19 cellular contexts compared by ENCODE assay signal in the genomic region with DNA sequence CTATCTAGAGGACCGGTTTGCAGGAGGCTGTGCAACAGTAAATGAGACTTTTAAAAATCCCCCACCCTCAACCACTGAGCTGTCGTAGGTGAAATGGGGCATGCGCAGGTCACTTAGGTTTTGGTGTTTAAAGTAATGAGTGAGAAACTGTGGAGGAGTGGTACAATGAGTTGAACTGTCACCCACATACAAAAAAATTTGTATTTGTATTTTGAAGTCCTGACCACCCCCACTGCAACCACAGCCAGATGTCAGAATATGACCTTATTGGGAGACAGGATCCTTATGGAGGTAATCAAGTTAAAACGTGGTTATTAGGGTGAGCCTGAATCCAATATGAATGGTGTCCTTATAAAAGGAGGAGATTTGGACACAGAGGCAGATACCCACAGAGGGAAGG. TPM values are rescaled to one million over a fixed set of nuclear protein-coding genes. Genes with fewer than 3 reads are reported as not detected.
A peak's percentile ranks its signal among the peaks of the same experiment; 100 is the strongest.
DNase-seq lines count a peak whose midpoint lies in the region; ATAC-seq, FAIRE-seq and TF ChIP-seq lines count a peak whose summit lies in the region.
"Had no signal": no experiment of that assay in that cellular context is flagged by ENCODE, and none has a peak within 500 bp of the region (broad histone marks: within the 10 kb centered on the region; RNA-seq: fewer than 3 reads in every experiment).

No MANE protein-coding gene starts in this region.

- no peak for TF ChIP-seq CTCF in HCT116 (IDR thresholded peaks at IDR 0.05 in 2 of 3, conservative IDR thresholded peaks at IDR 0.05 in 1 of 3; ENCODE audit: borderline replicate concordance in 1 of 3, insufficient read depth in 1 of 3, low read depth in 2 of 3, low read length in 2 of 3)
- TF ChIP-seq CTCF in GM12878 (IDR thresholded peaks at IDR 0.05 in 2 of 3, conservative IDR thresholded peaks at IDR 0.05 in 1 of 3; ENCODE audit: control insufficient read depth in 2 of 3, extremely low read depth in 1 of 3, insufficient read depth in 1 of 3, low read depth in 3 of 3, low read length in 3 of 3) = no peak
- no peak for TF ChIP-seq CTCF in sigmoid colon (IDR thresholded peaks at IDR 0.05)
- TF ChIP-seq CTCF in foreskin fibroblast (IDR thresholded peaks at IDR 0.05; ENCODE audit: low read depth, low read length) = no peak

- TF ChIP-seq POLR2A in HCT116 (IDR thresholded peaks at IDR 0.05; ENCODE audit: borderline replicate concordance, extremely low read depth, insufficient read depth, insufficient read length) (no peak), GM12878 (IDR thresholded peaks at IDR 0.05; ENCODE audit: low read depth, low read length) (no peak), sigmoid colon (IDR thresholded peaks at IDR 0.05) (no peak)

- TF ChIP-seq RAD21 in HCT116 (IDR thresholded peaks at IDR 0.05; ENCODE audit: low read depth) (no peak), GM12878 (IDR thresholded peaks at IDR 0.05; ENCODE audit: insufficient read depth, low read depth, low read length) (no peak)

- RAD21 ChIA-PET in HCT116 (lab: Charles Lee; ENCODE audit: low non-redundant PET in 1 of 2, low total read pairs in 2 of 2, uncharacterized antibody in 2 of 2, unreplicated experiment in 2 of 2) = no interaction called here
- RAD21 ChIA-PET in GM12878 (lab: Charles Lee; ENCODE audit: unreplicated experiment) = interaction anchor here (0.6 to 1.2 kb wide), 3 partner anchors 9 to 115 kb away, joined by 3 to 4 read pairs (median 3); a partner anchor contains a TSS

- H4K20me1 ChIP-seq in HCT116 (ENCODE audit: insufficient read depth) (no peaks in the 10 kb centered on the region), GM12878 (ENCODE audit: control insufficient read depth, insufficient read depth) (no peaks in the 10 kb centered on the region)

- H3K4me2 ChIP-seq in HCT116 (ENCODE audit: low read length) (peak overlapping the region; percentile 98), GM12878 (ENCODE audit: control insufficient read depth, insufficient read depth) (no peak overlapping the region)

- SMC1A ChIA-PET in GM12878 (lab: Charles Lee; ENCODE audit: uncharacterized antibody, unreplicated experiment) = interaction anchor here (0.6 to 2.5 kb wide), 7 partner anchors 8 to 202 kb away, joined by 3 to 8 read pairs (median 3); a partner anchor contains a TSS

- POLR2A ChIA-PET in HCT116 (lab: Charles Lee) (interaction anchor here (1.4 kb wide), 1 partner anchor 23 kb away, joined by 5 read pairs; a partner anchor contains a TSS), GM12878 (lab: Charles Lee) (interaction anchor here (0.6 to 1.5 kb wide), 8 partner anchors 8 to 1580 kb away, joined by 3 to 6 read pairs (median 4); a partner anchor contains a TSS)

- H3K27me3 ChIP-seq in HCT116 (ENCODE audit: insufficient read depth, low read length) (no peaks in the 10 kb centered on the region), GM12878 (replicated peaks in 1 of 2; ENCODE audit: control insufficient read depth in 2 of 2, insufficient read depth in 2 of 2, low read length in 1 of 2) (no peaks in the 10 kb centered on the region; a peak in 1 of 4 replicates), sigmoid colon (peaks cover 0 to 4% (median 0%) of the 10 kb centered on the region in 3 donors)

- H3K4me3 ChIP-seq in HCT116 (replicated peaks in 1 of 2; ENCODE audit: low read depth in 1 of 2, low read length in 2 of 2) (no peak overlapping the region), GM12878 (no peak overlapping the region), sigmoid colon (no peak overlapping the region), foreskin fibroblast (ENCODE audit: low read depth in 1 of 2, low read length in 2 of 2) (no peak overlapping the region)
- H3K4me3 ChIP-seq: prostate gland had no signal

- no peak for FAIRE-seq in GM12878 (lab: Jason Lieb, UNC)
- FAIRE-seq: HepG2 had no signal

- no peak for TF ChIP-seq EP300 in GM12878 (IDR thresholded peaks at IDR 0.05; ENCODE audit: borderline replicate concordance in 1 of 2, control insufficient read depth in 1 of 2, low read depth in 2 of 2, low read length in 2 of 2)
- TF ChIP-seq EP300 in sigmoid colon (IDR thresholded peaks at IDR 0.05) = no peak

- peaks cover 11 to 38% of the 10 kb centered on the region in 2 experiments for H3K4me1 ChIP-seq in HCT116 (ENCODE audit: control insufficient read depth in 1 of 2, insufficient read depth in 2 of 2, low read length in 2 of 2)
- H3K4me1 ChIP-seq in GM12878 (ENCODE audit: control insufficient read depth, insufficient read depth, low read length) = no peaks in the 10 kb centered on the region
- peaks cover 0 to 8% (median 7%) of the 10 kb centered on the region in 4 donors for H3K4me1 ChIP-seq in sigmoid colon
- H3K4me1 ChIP-seq: prostate gland had no signal

- no peaks in the 10 kb centered on the region for H3K36me3 ChIP-seq in HCT116 (ENCODE audit: control insufficient read depth in 1 of 2, insufficient read depth in 2 of 2, low read length in 2 of 2)
- H3K36me3 ChIP-seq in GM12878 (ENCODE audit: control insufficient read depth in 2 of 2, insufficient read depth in 2 of 2, low read length in 1 of 2) = no peaks in the 10 kb centered on the region
- H3K36me3 ChIP-seq in sigmoid colon = no peaks in the 10 kb centered on the region
- H3K36me3 ChIP-seq: prostate gland had no signal

- no peaks in the 10 kb centered on the region for H3K9me2 ChIP-seq in HCT116 (ENCODE audit: insufficient read depth)

- peak; percentile 37 for DNase-seq in DMS 273 (lab: John Stamatoyannopoulos, UW; ENCODE audit: unreplicated experiment)
- DNase-seq in DMS 273 treated with DMSO at 0.1 percent for 48 hours (lab: John Stamatoyannopoulos, UW) = no peak
- DNase-seq in HCT116 (ENCODE audit: low read depth, low spot score) = no peak
- no peak for DNase-seq in GM12878 (ENCODE audit: low read depth, low spot score)
- DNase-seq in islet precursor cell = peak; percentile 36
- no peak for DNase-seq in sigmoid colon
- no peak for DNase-seq in foreskin fibroblast
- no peak for DNase-seq in NCI-H524 treated with DMSO at 0.1 percent for 48 hours (lab: John Stamatoyannopoulos, UW)
- DNase-seq: activated CD4-positive, alpha-beta T cell treated with anti-CD3 and anti-CD28 coated beads, Interleukin-2, amount 50 U/mL, for 4 hours; activated naive CD4-positive, alpha-beta T cell treated with anti-CD3 and anti-CD28 coated beads, Interleukin-2, amount 50 U/mL, for 16 hours; amygdala; Kasumi-1; NCI-H1436 treated with DMSO at 0.1 percent for 48 hours; stimulated activated CD8-positive, alpha-beta memory T cell treated with anti-CD3 and anti-CD28 coated beads, Interleukin-4, amount 100 ng/mL, for 48 hours; stimulated activated naive CD8-positive, alpha-beta T cell treated with anti-CD3 and anti-CD28 coated beads, Interleukin-15, amount 100 ng/mL, for 72 hours; SW 1271 had no signal

- no peak overlapping the region for H3K9ac ChIP-seq in HCT116 (ENCODE audit: low read length)
- no peak overlapping the region for H3K9ac ChIP-seq in GM12878 (ENCODE audit: control insufficient read depth, insufficient read depth, low read length)

- H3K79me2 ChIP-seq in HCT116 (ENCODE audit: insufficient read depth, low read length) = peaks cover 28% of the 10 kb centered on the region; the same call in 1 of the 2 replicates
- H3K79me2 ChIP-seq in GM12878 (ENCODE audit: control insufficient read depth, insufficient read depth, low read length) = no peaks in the 10 kb centered on the region

- no peak overlapping the region for H2AFZ ChIP-seq in HCT116 (ENCODE audit: low read depth, low read length, poor library complexity, severe bottlenecking)
- no peak overlapping the region for H2AFZ ChIP-seq in GM12878 (ENCODE audit: control insufficient read depth, low read depth, low read length)

- in situ Hi-C loops in GM12878 (cut with MboI) = no loop called here

- CTCF ChIA-PET in HCT116 (lab: Charles Lee) = interaction anchor here (1.3 to 1.6 kb wide), 3 partner anchors 9 to 20 kb away, joined by 4 to 13 read pairs (median 5); a partner anchor contains a TSS
- CTCF ChIA-PET in GM12878 (lab: Yijun Ruan, JAX) = interaction anchor here (0.6 to 7.7 kb wide), 9 partner anchors 9 to 56 kb away, joined by 3 to 78 read pairs (median 4); no protein-coding TSS in a partner anchor

- intact Hi-C loops in HCT116 (cut with micrococcal nuclease) = no loop called here
- intact Hi-C loops in GM12878 (cut with micrococcal nuclease; ENCODE audit: unreplicated experiment) = no loop called here
- intact Hi-C loops in sigmoid colon (cut with DNase I) = no loop called here

- BruUV-seq in HCT116 (replicated peaks; lab: Mats Ljungman, UMichigan) (no TSS peak), GM12878 (replicated peaks; lab: Mats Ljungman, UMichigan) (no TSS peak)

- H3K27ac ChIP-seq in HCT116 (ENCODE audit: low read depth, low read length) = no peak overlapping the region
- H3K27ac ChIP-seq in GM12878 (ENCODE audit: control insufficient read depth, insufficient read depth) = no peak overlapping the region
- H3K27ac ChIP-seq in sigmoid colon = no peak overlapping the region
- H3K27ac ChIP-seq: prostate gland had no signal

- H3K9me3 ChIP-seq in HCT116 (ENCODE audit: control insufficient read depth in 1 of 2, insufficient read depth in 1 of 2, low read depth in 1 of 2, low read length in 2 of 2) (no peaks in the 10 kb centered on the region), GM12878 (replicated peaks; ENCODE audit: control insufficient read depth, insufficient read depth, low read length) (no peaks in the 10 kb centered on the region), sigmoid colon (no peaks in the 10 kb centered on the region)
- H3K9me3 ChIP-seq: prostate gland had no signal

- 35% methylated on average over 4 of the region's 4 CpGs for WGBS in GM12878 (ENCODE audit: insufficient coverage, insufficient replicate concordance, low lambda C conversion rate, missing lambda C conversion rate)
- 79 to 85% methylated on average over 4 of the region's 4 CpGs for WGBS in sigmoid colon, 2 donors

- no peak for ATAC-seq in HCT116
- ATAC-seq in GM12878 = peak; percentile 39
- ATAC-seq: stimulated activated naive CD8-positive, alpha-beta T cell treated with anti-CD3 and anti-CD28 coated beads, Interleukin-15, amount 100 ng/mL, for 72 hours had no signal

RNA-seq across cellular contexts. Expression of a gene that starts 1.6 kb away (rescaled TPM):
- 35.2 TPM for total RNA-seq in HCT116 (2021; ENCODE audit: unreplicated experiment)
- 29.4 and 35.7 TPM in 2 replicates for polyA plus RNA-seq in HCT116 (2012)
- total RNA-seq in GM12878 (2013; cell fraction: nucleolus; rRNA removed) = not detected in 2 replicates
- total RNA-seq in GM12878 (2014; rRNA removed) = 0.05 TPM in 1 of 2 replicates, not detected in the other
- total RNA-seq in GM12878 (2014; rRNA removed; fragmentation: Illumina TruSeq; extraction: Trizol) = 0.04 and 0.09 TPM in 2 replicates
- 0.10 and 0.21 TPM in 2 replicates for total RNA-seq in GM12878 (2021)
- polyA plus RNA-seq in GM12878 (2011; ENCODE audit: low read depth) = 0.20 TPM
- 0.46 and 0.50 TPM in 2 replicates for polyA plus RNA-seq in GM12878 (2011; rRNA removed)
- polyA plus RNA-seq in GM12878 (2011; cell fraction: cytosol; rRNA removed) = 0.23 and 0.37 TPM in 2 replicates
- polyA plus RNA-seq in GM12878 (2011; cell fraction: nucleus; rRNA removed) = 0.27 and 0.53 TPM in 2 replicates
- 0.24 and 0.35 TPM in 2 replicates for polyA plus RNA-seq in GM12878 (2012)
- polyA plus RNA-seq in GM12878 (2014; fragmentation: Illumina TruSeq; extraction: Trizol) = 0.12 and 0.30 TPM in 2 replicates
- polyA plus RNA-seq in GM12878 (2014; fragmentation: Nextera tagmentation; extraction: Ambion mirVana) = under 1 TPM; 0.04 to 0.05 TPM
- 0.11 and 0.22 TPM in 2 replicates for polyA plus RNA-seq in GM12878 (2014; rRNA removed)
- under 1 TPM; 0.06 to 0.09 TPM for polyA plus RNA-seq in GM12878 (2016; fragmentation: Nextera tagmentation; extraction: Ambion mirVana)
- polyA minus RNA-seq in GM12878 (2011; rRNA and poly(A)+ RNA removed) = 0.66 and 0.67 TPM in 2 replicates
- 1.3 TPM in 1 of 2 replicates, not detected in the other for polyA minus RNA-seq in GM12878 (2011; cell fraction: cytosol; rRNA and poly(A)+ RNA removed)
- polyA minus RNA-seq in GM12878 (2011; cell fraction: nucleus; rRNA and poly(A)+ RNA removed) = 0.10 TPM in 1 of 2 replicates, not detected in the other
- total RNA-seq in sigmoid colon = 1 to 10 TPM in 1 of 4 donors, under 1 TPM in 3; 0.28 to 1.1 (median 0.37) TPM
- polyA plus RNA-seq in sigmoid colon = 10 to 100 TPM; 29.0 to 58.5 (median 51.1) TPM
- polyA plus RNA-seq: HepG2 had no signal

RNA-seq across cellular contexts. Expression of a gene that starts 20.3 kb away (rescaled TPM):
- total RNA-seq in HCT116 (2021; ENCODE audit: unreplicated experiment) = 12.7 TPM
- 3.9 and 5.1 TPM in 2 replicates for polyA plus RNA-seq in HCT116 (2012)
- total RNA-seq in GM12878 (2013; cell fraction: nucleolus; rRNA removed) = 35.9 and 38.6 TPM in 2 replicates
- 8.9 and 9.0 TPM in 2 replicates for total RNA-seq in GM12878 (2014; rRNA removed)
- 10.2 and 10.6 TPM in 2 replicates for total RNA-seq in GM12878 (2014; rRNA removed; fragmentation: Illumina TruSeq; extraction: Trizol)
- 6.5 and 7.4 TPM in 2 replicates for total RNA-seq in GM12878 (2021)
- 2.9 TPM for polyA plus RNA-seq in GM12878 (2011; ENCODE audit: low read depth)
- polyA plus RNA-seq in GM12878 (2011; rRNA removed) = 13.3 and 14.8 TPM in 2 replicates
- polyA plus RNA-seq in GM12878 (2011; cell fraction: cytosol; rRNA removed) = 7.4 TPM in 2 replicates
- polyA plus RNA-seq in GM12878 (2011; cell fraction: nucleus; rRNA removed) = 12.4 and 13.0 TPM in 2 replicates
- polyA plus RNA-seq in GM12878 (2012) = 3.9 and 4.5 TPM in 2 replicates
- polyA plus RNA-seq in GM12878 (2014; fragmentation: Illumina TruSeq; extraction: Trizol) = 9.4 and 10.8 TPM in 2 replicates
- polyA plus RNA-seq in GM12878 (2014; fragmentation: Nextera tagmentation; extraction: Ambion mirVana) = 1 to 10 TPM; 3.0 TPM
- 5.0 and 6.2 TPM in 2 replicates for polyA plus RNA-seq in GM12878 (2014; rRNA removed)
- 1 to 10 TPM; 7.9 to 9.4 TPM for polyA plus RNA-seq in GM12878 (2016; fragmentation: Nextera tagmentation; extraction: Ambion mirVana)
- 15.6 and 17.8 TPM in 2 replicates for polyA minus RNA-seq in GM12878 (2011; rRNA and poly(A)+ RNA removed)
- polyA minus RNA-seq in GM12878 (2011; cell fraction: cytosol; rRNA and poly(A)+ RNA removed) = 3.8 and 3.9 TPM in 2 replicates
- 17.8 and 22.8 TPM in 2 replicates for polyA minus RNA-seq in GM12878 (2011; cell fraction: nucleus; rRNA and poly(A)+ RNA removed)
- 1 to 10 TPM; 5.7 to 8.6 (median 6.9) TPM for total RNA-seq in sigmoid colon
- polyA plus RNA-seq in sigmoid colon = 1 to 10 TPM; 1.2 to 3.7 (median 1.6) TPM

RNA-seq across cellular contexts. Expression of a gene that starts 23.1 kb away (rescaled TPM):
- total RNA-seq in HCT116 (2021; ENCODE audit: unreplicated experiment) (5.6 TPM), GM12878 (2014; rRNA removed) (3.4 and 4.4 TPM in 2 replicates), GM12878 (2014; rRNA removed; fragmentation: Illumina TruSeq; extraction: Trizol) (4.0 and 4.4 TPM in 2 replicates), GM12878 (2021) (3.4 and 3.5 TPM in 2 replicates), sigmoid colon (1 to 10 TPM in 1 of 4 donors, under 1 TPM in 3; 0.28 to 1.4 (median 0.60) TPM)
- 2.7 and 4.1 TPM in 2 replicates for polyA plus RNA-seq in HCT116 (2012)
- 5.5 and 5.7 TPM in 2 replicates for total RNA-seq in GM12878 (2013; cell fraction: nucleolus; rRNA removed)
- polyA plus RNA-seq in GM12878 (2011; ENCODE audit: low read depth) = 1.3 TPM
- polyA plus RNA-seq in GM12878 (2011; rRNA removed) (3.2 and 3.9 TPM in 2 replicates), GM12878 (2014; fragmentation: Illumina TruSeq; extraction: Trizol) (3.7 and 3.8 TPM in 2 replicates), GM12878 (2014; fragmentation: Nextera tagmentation; extraction: Ambion mirVana) (1 to 10 TPM; 3.4 to 4.4 TPM), GM12878 (2014; rRNA removed) (2.3 and 3.1 TPM in 2 replicates), GM12878 (2016; fragmentation: Nextera tagmentation; extraction: Ambion mirVana) (1 to 10 TPM; 4.6 to 5.5 TPM), sigmoid colon (1 to 10 TPM; 1.2 to 1.8 (median 1.4) TPM)
- 2.4 TPM in 2 replicates for polyA plus RNA-seq in GM12878 (2011; cell fraction: cytosol; rRNA removed)
- polyA plus RNA-seq in GM12878 (2011; cell fraction: nucleus; rRNA removed) = 2.0 and 2.2 TPM in 2 replicates
- polyA plus RNA-seq in GM12878 (2012) = 1.6 and 2.9 TPM in 2 replicates
- polyA minus RNA-seq in GM12878 (2011; rRNA and poly(A)+ RNA removed) = 6.1 TPM in 2 replicates
- 1.6 and 2.1 TPM in 2 replicates for polyA minus RNA-seq in GM12878 (2011; cell fraction: cytosol; rRNA and poly(A)+ RNA removed)
- polyA minus RNA-seq in GM12878 (2011; cell fraction: nucleus; rRNA and poly(A)+ RNA removed) = 5.3 and 5.6 TPM in 2 replicates

RNA-seq across cellular contexts. Expression of a gene that starts 51.7 kb away (rescaled TPM):
- total RNA-seq in HCT116 (2021; ENCODE audit: unreplicated experiment) (0.34 TPM), GM12878 (2014; rRNA removed) (57.0 and 61.6 TPM in 2 replicates), GM12878 (2014; rRNA removed; fragmentation: Illumina TruSeq; extraction: Trizol) (78.2 and 81.8 TPM in 2 replicates), GM12878 (2021) (62.6 and 67.5 TPM in 2 replicates), sigmoid colon (1 to 10 TPM; 1.1 to 2.7 (median 1.4) TPM)
- polyA plus RNA-seq in HCT116 (2012) = 0.02 and 0.03 TPM in 2 replicates
- 130 and 146 TPM in 2 replicates for total RNA-seq in GM12878 (2013; cell fraction: nucleolus; rRNA removed)
- polyA plus RNA-seq in GM12878 (2011; ENCODE audit: low read depth) = 53.6 TPM
- polyA plus RNA-seq in GM12878 (2011; rRNA removed) (119 and 148 TPM in 2 replicates), GM12878 (2014; fragmentation: Illumina TruSeq; extraction: Trizol) (88.2 and 103 TPM in 2 replicates), GM12878 (2014; fragmentation: Nextera tagmentation; extraction: Ambion mirVana) (100 to 1,000 TPM; 117 to 121 TPM), GM12878 (2014; rRNA removed) (64.3 and 83.5 TPM in 2 replicates), GM12878 (2016; fragmentation: Nextera tagmentation; extraction: Ambion mirVana) (100 to 1,000 TPM; 105 to 115 TPM), sigmoid colon (10 to 100 TPM in 1 of 3 donors, 1 to 10 TPM in 2; 1.2 to 43.7 (median 1.8) TPM)
- polyA plus RNA-seq in GM12878 (2011; cell fraction: cytosol; rRNA removed) = 74.9 and 86.1 TPM in 2 replicates
- 263 and 305 TPM in 2 replicates for polyA plus RNA-seq in GM12878 (2011; cell fraction: nucleus; rRNA removed)
- polyA plus RNA-seq in GM12878 (2012) = 66.3 and 74.1 TPM in 2 replicates
- 73.3 and 83.2 TPM in 2 replicates for polyA minus RNA-seq in GM12878 (2011; rRNA and poly(A)+ RNA removed)
- 22.2 and 25.5 TPM in 2 replicates for polyA minus RNA-seq in GM12878 (2011; cell fraction: cytosol; rRNA and poly(A)+ RNA removed)
- 105 and 127 TPM in 2 replicates for polyA minus RNA-seq in GM12878 (2011; cell fraction: nucleus; rRNA and poly(A)+ RNA removed)
- total RNA-seq: dermis blood vessel endothelial cell, HepG2 had no signal
- polyA plus RNA-seq: HepG2 had no signal

Comparison
In these comparisons a context has a peak if more than half of its experiments do, and no peak if none do; other contexts are left out.
1. DNase-seq: peak in DMS 273 (single experiment) and islet precursor cell (single experiment); none in DMS 273 treated with DMSO at 0.1 percent for 48 hours (single experiment), HCT116 (single experiment), GM12878 (single experiment), sigmoid colon (single experiment), foreskin fibroblast (0 of 2) and NCI-H524 treated with DMSO at 0.1 percent for 48 hours (single experiment).
2. RNA of a gene that starts 1.6 kb away (total RNA-seq): 35.2 TPM in HCT116 (single experiment); 0.28 to 1.1 TPM in sigmoid colon and 0.04 to 0.21 TPM in GM12878; every median in the first group is over 10 times any median in the second.